Comparison of ENCODE assay signal across 11 cellular contexts in the genomic region with DNA sequence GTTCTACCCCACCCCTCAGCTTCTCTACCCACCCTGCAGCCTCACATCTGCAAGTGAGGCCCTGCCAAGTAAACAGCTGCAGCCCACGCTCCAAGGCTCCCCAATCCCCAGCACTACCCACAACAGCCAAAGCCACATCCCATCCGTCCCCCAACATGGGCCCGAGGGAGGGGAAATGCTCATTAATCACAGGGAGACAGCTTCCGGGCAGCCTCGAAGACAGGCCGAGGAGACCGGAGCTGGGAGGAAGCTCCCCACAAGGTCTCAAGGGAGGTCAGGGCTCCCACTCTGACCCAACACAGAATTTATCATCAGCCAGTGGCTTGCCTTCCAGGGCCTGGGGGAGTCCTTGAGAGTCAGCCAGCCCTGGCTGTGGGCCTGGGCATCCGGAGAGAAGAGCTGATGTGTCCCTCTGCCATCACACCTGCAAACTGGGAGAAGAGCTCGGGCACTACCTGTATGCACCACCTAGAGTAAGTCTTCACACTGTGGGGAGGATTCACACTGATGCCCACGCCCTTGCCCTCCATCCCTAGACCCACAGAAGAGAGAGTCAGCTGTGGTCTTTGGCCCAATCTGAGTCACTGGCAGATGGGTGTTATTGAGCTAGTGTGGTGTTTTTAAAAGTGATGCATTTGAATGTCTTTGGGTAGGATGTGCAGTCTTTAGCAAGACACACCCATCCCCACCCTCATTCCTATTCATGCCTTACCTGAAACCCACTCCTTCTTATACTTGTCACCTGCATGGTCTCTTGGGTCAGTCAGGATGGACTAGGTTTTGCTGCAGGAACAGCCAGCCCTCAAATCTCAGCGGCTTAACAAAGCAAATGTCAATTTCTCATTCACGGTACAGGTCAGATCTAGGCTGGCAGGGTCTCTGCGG.
A peak's percentile ranks its signal among the peaks of the same experiment; 100 is the strongest.
DNase-seq lines count a peak whose midpoint lies in the region; ATAC-seq and TF ChIP-seq lines count a peak whose summit lies in the region.
"Had no signal": no experiment of that assay in that cellular context is flagged by ENCODE, and none has a peak within 500 bp of the region (broad histone marks: within the 10 kb centered on the region; RNA-seq: fewer than 3 reads in every experiment).

No MANE protein-coding gene starts in this region.

- ATAC-seq in HG02798 (IDR thresholded peaks at IDR 0.05; ENCODE audit: poor library complexity, unreplicated experiment) (peak; percentile 32), mucosa of descending colon (peak; percentile 10), HG02678 (IDR thresholded peaks at IDR 0.05; ENCODE audit: unreplicated experiment) (no peak)

- DNase-seq in EH (ENCODE audit: low read depth), result peak; percentile 65
- peak; percentile 94 for DNase-seq in UCSD-AML1 (lab: John Stamatoyannopoulos, UW; ENCODE audit: unreplicated experiment)
- DNase-seq in mucosa of descending colon, result no peak
- no peak for DNase-seq in amygdala (lab: John Stamatoyannopoulos, UW)
- DNase-seq in NCI-H1105 treated with DMSO at 0.1 percent for 48 hours (lab: John Stamatoyannopoulos, UW), result no peak
- no peak for DNase-seq in T-helper 2 cell treated with Interferon-gamma antibody and Interleukin-4, amounts not matched to agents 5 μg/mL and 100 μg/mL, for 36 hours (ENCODE audit: low spot score)
- DNase-seq: DMS 273 treated with DMSO at 0.1 percent for 48 hours, NCI-H1436 treated with DMSO at 0.1 percent for 48 hours had no signal

- intact Hi-C loops in mucosa of descending colon (cut with DNase I, micrococcal nuclease), result no loop called here

- TF ChIP-seq CTCF in mucosa of descending colon (IDR thresholded peaks at IDR 0.05), result no peak

- H3K36me3 ChIP-seq in mucosa of descending colon (ENCODE audit: low read depth), result no peaks in the 10 kb centered on the region

- peaks cover 2% of the 10 kb centered on the region for H3K27me3 Mint-ChIP-seq in T-helper 2 cell treated with Interferon-gamma antibody and Interleukin-4, amounts not matched to agents 5 μg/mL and 100 μg/mL, for 36 hours (ENCODE audit: low read depth)

- H3K4me1 ChIP-seq in mucosa of descending colon (ENCODE audit: low read depth), result no peaks in the 10 kb centered on the region

- no peak overlapping the region for H3K27ac Mint-ChIP-seq in T-helper 2 cell treated with Interferon-gamma antibody and Interleukin-4, amounts not matched to agents 5 μg/mL and 100 μg/mL, for 36 hours
- H3K27ac Mint-ChIP-seq: T-helper 1 cell treated with Interleukin-12 subunit alpha and Interleukin-12 subunit beta and Interleukin-4 antibody, amounts not matched to agents 30 μg/mL and 1 μg/mL, for 36 hours had no signal

- H3K4me3 ChIP-seq in mucosa of descending colon, result no peak overlapping the region

- H3K9me3 Mint-ChIP-seq in T-helper 2 cell treated with Interferon-gamma antibody and Interleukin-4, amounts not matched to agents 5 μg/mL and 100 μg/mL, for 36 hours, result no peaks in the 10 kb centered on the region
- H3K9me3 Mint-ChIP-seq: T-helper 1 cell treated with Interleukin-12 subunit alpha and Interleukin-12 subunit beta and Interleukin-4 antibody, amounts not matched to agents 30 μg/mL and 1 μg/mL, for 36 hours had no signal

- H3K4me1 Mint-ChIP-seq in T-helper 2 cell treated with Interferon-gamma antibody and Interleukin-4, amounts not matched to agents 5 μg/mL and 100 μg/mL, for 36 hours (ENCODE audit: low read depth), result no peaks in the 10 kb centered on the region

- H3K9me3 ChIP-seq in mucosa of descending colon, result no peaks in the 10 kb centered on the region

- no peak overlapping the region for H3K4me3 Mint-ChIP-seq in T-helper 2 cell treated with Interferon-gamma antibody and Interleukin-4, amounts not matched to agents 5 μg/mL and 100 μg/mL, for 36 hours
- H3K4me3 Mint-ChIP-seq: T-helper 1 cell treated with Interleukin-12 subunit alpha and Interleukin-12 subunit beta and Interleukin-4 antibody, amounts not matched to agents 30 μg/mL and 1 μg/mL, for 36 hours had no signal

- no peaks in the 10 kb centered on the region for H3K36me3 Mint-ChIP-seq in T-helper 2 cell treated with Interferon-gamma antibody and Interleukin-4, amounts not matched to agents 5 μg/mL and 100 μg/mL, for 36 hours (ENCODE audit: low read depth)

Comparison
In these comparisons a context has a peak if more than half of its experiments do, and no peak if none do; other contexts are left out.
1. DNase-seq: peak in EH (single experiment) and UCSD-AML1 (single experiment); none in mucosa of descending colon (0 of 3), amygdala (0 of 56), NCI-H1105 treated with DMSO at 0.1 percent for 48 hours (single experiment) and T-helper 2 cell treated with Interferon-gamma antibody and Interleukin-4, amounts not matched to agents 5 μg/mL and 100 μg/mL, for 36 hours (single experiment).